ENCODE assay signal across 12 cellular contexts in the genomic region with DNA sequence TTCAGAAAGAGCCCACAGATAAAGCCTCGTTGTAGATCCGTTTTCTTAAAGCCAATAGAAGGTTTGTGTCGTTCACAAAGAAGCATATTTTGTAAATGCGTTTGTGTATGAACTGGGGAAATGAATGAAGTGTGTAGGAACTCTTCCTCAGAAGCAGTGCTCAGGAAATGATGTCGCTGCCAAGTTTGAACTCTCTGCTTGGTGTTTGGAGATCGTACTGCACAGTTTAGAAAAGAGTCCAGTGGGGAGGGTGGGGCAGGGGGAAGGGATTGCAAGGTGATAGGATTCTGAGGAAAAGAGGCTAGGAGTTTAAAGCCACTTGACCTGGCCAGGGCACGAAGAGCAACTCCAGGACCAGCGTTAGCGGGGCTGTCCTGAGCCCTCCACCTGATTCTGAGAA.
A peak's percentile ranks its signal among the peaks of the same experiment; 100 is the strongest.
DNase-seq lines count a peak whose midpoint lies in the region; ATAC-seq and TF ChIP-seq lines count a peak whose summit lies in the region.
"Had no signal": no experiment of that assay in that cellular context is flagged by ENCODE, and none has a peak within 500 bp of the region (broad histone marks: within the 10 kb centered on the region; RNA-seq: fewer than 3 reads in every experiment).

No MANE protein-coding gene starts in this region.

- peak overlapping the region; percentile 58 for H2AFZ ChIP-seq in neuronal stem cell (ENCODE audit: low read length)

- H3K27ac ChIP-seq in heart left ventricle: peak overlapping the region; percentile 49 to 79 (median 65)
- peak overlapping the region; percentile 26 to 75 (median 45) for H3K27ac ChIP-seq in esophagus squamous epithelium
- no peak overlapping the region for H3K27ac ChIP-seq in neuronal stem cell (replicated peaks; ENCODE audit: low read length)
- peak overlapping the region; percentile 79 for H3K27ac ChIP-seq in vagina
- H3K27ac ChIP-seq: A549 had no signal

- H3K4me3 Mint-ChIP-seq in immature natural killer cell: no peak overlapping the region

- H3K36me3 ChIP-seq in heart left ventricle (no peaks in the 10 kb centered on the region), esophagus squamous epithelium (no peaks in the 10 kb centered on the region), neuronal stem cell (replicated peaks in 1 of 2; ENCODE audit: control insufficient read depth in 2 of 2, insufficient read depth in 2 of 2, low read length in 2 of 2) (no peaks in the 10 kb centered on the region), vagina (no peaks in the 10 kb centered on the region)

- H2BK15ac ChIP-seq in neuronal stem cell (ENCODE audit: low read length): no peak overlapping the region

- 47 to 58% (median 53%) methylated on average over 9 of the region's 9 CpGs for WGBS in heart left ventricle, 4 donors
- 56% methylated on average over 9 of the region's 9 CpGs for WGBS in esophagus squamous epithelium, 2 donors
- WGBS in neuronal stem cell (ENCODE audit: extremely low coverage in 2 of 2, insufficient read length in 2 of 2, insufficient replicate concordance in 1 of 2), 2 donors: no CpG with 5 or more reads among the region's 9 CpGs

- no peak overlapping the region for H2BK5ac ChIP-seq in neuronal stem cell (ENCODE audit: low read length)

- peaks cover 0 to 2% (median 0%) of the 10 kb centered on the region in 6 donors for H3K9me3 Mint-ChIP-seq in immature natural killer cell

- peaks cover 15 to 20% of the 10 kb centered on the region in 2 donors for H3K4me1 Mint-ChIP-seq in immature natural killer cell

- intact Hi-C loops in heart left ventricle (cut with DNase I) (loop anchor here in 2 of 10 donors (5.0 to 10.0 kb wide), 2 partner anchors 113 to 225 kb away; no protein-coding TSS in a partner anchor), left cardiac atrium (cut with DNase I) (loop anchor here in 1 of 2 donors (10.0 kb wide), 1 partner anchor 217 kb away; the partner anchor contains the start of gene VIM), esophagus squamous epithelium (cut with DNase I) (no loop called here), vagina (cut with DNase I) (no loop called here)

- H3K79me1 ChIP-seq in neuronal stem cell (ENCODE audit: low read depth, low read length): no peaks in the 10 kb centered on the region

- H2BK12ac ChIP-seq in neuronal stem cell (ENCODE audit: low read length): no peak overlapping the region

- H3K27ac Mint-ChIP-seq in immature natural killer cell: no peak overlapping the region

- TF ChIP-seq POLR2A in heart left ventricle (IDR thresholded peaks at IDR 0.05): no peak
- no peak for TF ChIP-seq POLR2A in esophagus squamous epithelium (IDR thresholded peaks at IDR 0.05)
- no peak for TF ChIP-seq POLR2A in vagina (IDR thresholded peaks at IDR 0.05)

- peaks cover 0 to 65% (median 37%) of the 10 kb centered on the region in 12 donors for H3K4me1 ChIP-seq in heart left ventricle
- peaks cover 0 to 59% (median 18%) of the 10 kb centered on the region in 3 donors for H3K4me1 ChIP-seq in esophagus squamous epithelium
- H3K4me1 ChIP-seq in neuronal stem cell (ENCODE audit: control insufficient read depth in 2 of 2, insufficient read depth in 1 of 2, low read depth in 1 of 2, low read length in 2 of 2): peaks cover 1 to 33% of the 10 kb centered on the region in 2 donors
- peaks cover 23% of the 10 kb centered on the region for H3K4me1 ChIP-seq in vagina
- H3K4me1 ChIP-seq: A549 had no signal

- H3K27me3 ChIP-seq in heart left ventricle: no peaks in the 10 kb centered on the region
- no peaks in the 10 kb centered on the region for H3K27me3 ChIP-seq in esophagus squamous epithelium
- no peaks in the 10 kb centered on the region for H3K27me3 ChIP-seq in neuronal stem cell (ENCODE audit: control insufficient read depth in 3 of 3, insufficient read depth in 3 of 3, low read depth in 1 of 3, low read length in 3 of 3)
- no peaks in the 10 kb centered on the region for H3K27me3 ChIP-seq in vagina

- H3K18ac ChIP-seq in neuronal stem cell (ENCODE audit: low read length): no peak overlapping the region

- H3K9me3 ChIP-seq in heart left ventricle: peaks cover 0 to 5% (median 0%) of the 10 kb centered on the region in 12 donors
- H3K9me3 ChIP-seq in esophagus squamous epithelium: no peaks in the 10 kb centered on the region
- H3K9me3 ChIP-seq in neuronal stem cell (replicated peaks in 1 of 2; ENCODE audit: control insufficient read depth in 2 of 2, insufficient read depth in 1 of 2, low read depth in 1 of 2, low read length in 2 of 2): peaks cover 3 to 31% of the 10 kb centered on the region in 2 donors
- H3K9me3 ChIP-seq in vagina: no peaks in the 10 kb centered on the region
- H3K9me3 ChIP-seq: A549 had no signal

- no peak overlapping the region for H2BK120ac ChIP-seq in neuronal stem cell (ENCODE audit: low read depth, low read length)

- no peak overlapping the region for H2AK5ac ChIP-seq in neuronal stem cell (ENCODE audit: low read depth, low read length)

- DNase-seq in heart left ventricle (no peak), left cardiac atrium (no peak), esophagus squamous epithelium (lab: John Stamatoyannopoulos, UW) (no peak), neuronal stem cell (ENCODE audit: low spot score) (no peak), vagina (ENCODE audit: extremely low spot score in 2 of 2) (no peak), immature natural killer cell (no peak), NCI-H524 (lab: John Stamatoyannopoulos, UW) (no peak)
- DNase-seq: activated T-cell treated with anti-CD3 and anti-CD28 coated beads for 4 hours, NCI-H1930, trophoblast cell had no signal

- H3K9ac ChIP-seq in neuronal stem cell (ENCODE audit: low read depth, low read length, poor library complexity): no peak overlapping the region

- H4K8ac ChIP-seq in neuronal stem cell (ENCODE audit: low read depth, low read length): no peak overlapping the region

- ATAC-seq in heart left ventricle (peak in 1 of 4 donors; percentile 58), left cardiac atrium (no peak), GM19452 (IDR thresholded peaks at IDR 0.05; ENCODE audit: unreplicated experiment) (no peak)
- ATAC-seq: A549 had no signal

- no peak overlapping the region for H3K4ac ChIP-seq in neuronal stem cell (ENCODE audit: low read length)

- TF ChIP-seq CTCF in heart left ventricle (IDR thresholded peaks at IDR 0.05) (no peak), esophagus squamous epithelium (IDR thresholded peaks at IDR 0.05) (no peak), vagina (IDR thresholded peaks at IDR 0.05) (no peak)

- H3K14ac ChIP-seq in neuronal stem cell (ENCODE audit: low read length): no peak overlapping the region

- H4K91ac ChIP-seq in neuronal stem cell (ENCODE audit: low read depth, low read length, poor library complexity): no peak overlapping the region

- peaks cover 7 to 10% (median 8%) of the 10 kb centered on the region in 3 donors for H3K36me3 Mint-ChIP-seq in immature natural killer cell

- no peak overlapping the region for H3K4me3 ChIP-seq in heart left ventricle
- no peak overlapping the region for H3K4me3 ChIP-seq in esophagus squamous epithelium
- H3K4me3 ChIP-seq in neuronal stem cell (ENCODE audit: low read length in 2 of 2): peak overlapping the region in 1 of 2 donors; percentile 34
- no peak overlapping the region for H3K4me3 ChIP-seq in vagina
- H3K4me3 ChIP-seq: A549 had no signal

- H3K27me3 Mint-ChIP-seq in immature natural killer cell (ENCODE audit: low read depth in 3 of 3): peaks cover 10 to 32% (median 18%) of the 10 kb centered on the region in 3 donors

- no peak overlapping the region for H3K23ac ChIP-seq in neuronal stem cell (ENCODE audit: low read depth, low read length, poor library complexity)

- no peak overlapping the region for H3K4me2 ChIP-seq in neuronal stem cell (ENCODE audit: insufficient read depth, low read length, poor library complexity, severe bottlenecking)
- H3K4me2 ChIP-seq: A549 had no signal
